In genomic region chr4:109574443-109574850, GRCh38 we compare ENCODE assay signal across 8 cellular contexts. TPM values are rescaled to one million over a fixed set of nuclear protein-coding genes. Genes with fewer than 3 reads are reported as not detected.
DNase-seq lines count a peak whose midpoint lies in the region; ATAC-seq and TF ChIP-seq lines count a peak whose summit lies in the region.

No MANE protein-coding gene starts in this region.

- ATAC-seq in SK-N-SH treated with all-trans-retinoic acid at 6 μM for 48 hours (no peak), HG02763 (IDR thresholded peaks at IDR 0.05; ENCODE audit: unreplicated experiment) (no peak)
- ATAC-seq in naive thymus-derived CD8-positive, alpha-beta T cell = peak; percentile 73 to 77

- TF ChIP-seq CTCF in SK-N-SH (IDR thresholded peaks at IDR 0.05) (no peak), choroid plexus epithelial cell (conservative IDR thresholded peaks at IDR 0.05; ENCODE audit: low read depth, low read length) (peak; percentile 51), MM.1S (IDR thresholded peaks at IDR 0.05; ENCODE audit: low read length) (no peak)

- H3K79me2 ChIP-seq in SK-N-SH (ENCODE audit: insufficient read depth) (peaks cover 3% of the 10 kb centered on the region; the same call in 1 of the 2 replicates), MM.1S (ENCODE audit: low read length) (peaks cover 18% of the 10 kb centered on the region; the same call in 1 of the 2 replicates)

- no peaks in the 10 kb centered on the region for H3K27me3 Mint-ChIP-seq in naive thymus-derived CD8-positive, alpha-beta T cell

- DNase-seq in SK-N-SH (no peak), NOMO-1 treated with DMSO at 0.1 percent for 48 hours (lab: John Stamatoyannopoulos, UW; ENCODE audit: unreplicated experiment) (peak; percentile 29), choroid plexus epithelial cell (ENCODE audit: low read depth) (peak; percentile 55), cerebellar nuclear complex (lab: John Stamatoyannopoulos, UW) (no peak), MM.1S (no peak)
- DNase-seq in naive thymus-derived CD8-positive, alpha-beta T cell = peak in 3 of 10 donors; percentile 32 to 48 (median 32)

- TF ChIP-seq RAD21 in SK-N-SH (IDR thresholded peaks at IDR 0.05; ENCODE audit: low read length) = 0 out of 2 replicates have a peak, but pooled peaks have one; percentile 14

- POLR2A ChIA-PET in SK-N-SH (lab: Yijun Ruan, JAX) = no interaction called here
- POLR2A ChIA-PET in naive thymus-derived CD8-positive, alpha-beta T cell (lab: Charles Lee) = interaction anchor here (0.5 to 2.7 kb wide), 4 partner anchors 13 to 27 kb away, joined by 3 to 15 read pairs (median 4); partner anchors contain the start of gene MCUB

- H3K27ac Mint-ChIP-seq in naive thymus-derived CD8-positive, alpha-beta T cell = peak overlapping the region; percentile 42 to 90 (median 73)

- H3K9ac ChIP-seq in SK-N-SH = no peak overlapping the region
- no peak overlapping the region for H3K9ac ChIP-seq in MM.1S (ENCODE audit: low read length)

- CTCF ChIA-PET in SK-N-SH (lab: Yijun Ruan, JAX) = no interaction called here

- peaks cover 11 to 37% (median 27%) of the 10 kb centered on the region in 3 donors for H3K36me3 Mint-ChIP-seq in naive thymus-derived CD8-positive, alpha-beta T cell

- H3F3A ChIP-seq in SK-N-SH (replicated peaks; ENCODE audit: insufficient read depth) (no peaks in the 10 kb centered on the region), MM.1S (ENCODE audit: insufficient read depth, low read length) (no peaks in the 10 kb centered on the region)

- H4K20me1 ChIP-seq in SK-N-SH (ENCODE audit: insufficient read depth) (no peaks in the 10 kb centered on the region), MM.1S (ENCODE audit: insufficient read depth, low read length) (no peaks in the 10 kb centered on the region)

- H3K9me2 ChIP-seq in SK-N-SH (no peaks in the 10 kb centered on the region), MM.1S (replicated peaks; ENCODE audit: insufficient read depth, low read length) (no peaks in the 10 kb centered on the region)

- no peaks in the 10 kb centered on the region for H3K27me3 ChIP-seq in SK-N-SH (ENCODE audit: insufficient read depth)
- H3K27me3 ChIP-seq in MM.1S (replicated peaks; ENCODE audit: insufficient read depth, low read length) = no peaks in the 10 kb centered on the region

- H3K9me3 ChIP-seq in SK-N-SH (no peaks in the 10 kb centered on the region), MM.1S (replicated peaks; ENCODE audit: insufficient read depth, low read length) (no peaks in the 10 kb centered on the region)

- peaks cover 0 to 4% (median 0%) of the 10 kb centered on the region in 9 donors for H3K9me3 Mint-ChIP-seq in naive thymus-derived CD8-positive, alpha-beta T cell

- TF ChIP-seq EP300 in SK-N-SH (IDR thresholded peaks at IDR 0.05; ENCODE audit: borderline replicate concordance in 1 of 2, low read depth in 1 of 2, low read length in 1 of 2) = no peak

- no peaks in the 10 kb centered on the region for H3K36me3 ChIP-seq in SK-N-SH (replicated peaks in 1 of 2; ENCODE audit: control insufficient read depth in 1 of 2, insufficient read depth in 2 of 2, low read length in 1 of 2)
- no peaks in the 10 kb centered on the region for H3K36me3 ChIP-seq in MM.1S (replicated peaks; ENCODE audit: insufficient read depth, low read length)

- H3K4me3 ChIP-seq in SK-N-SH (ENCODE audit: low read depth in 2 of 2, low read length in 1 of 2) (no peak overlapping the region), choroid plexus epithelial cell (ENCODE audit: low read depth, low read length) (no peak overlapping the region), MM.1S (ENCODE audit: low read length) (no peak overlapping the region)

- H3K27ac ChIP-seq in SK-N-SH (ENCODE audit: low read depth in 2 of 2, low read length in 1 of 2) (no peak overlapping the region), MM.1S (ENCODE audit: low read length) (no peak overlapping the region)

- H3K4me1 ChIP-seq in SK-N-SH (ENCODE audit: control insufficient read depth in 1 of 2, insufficient read depth in 2 of 2, low read depth in 1 of 2, low read length in 1 of 2) (no peaks in the 10 kb centered on the region; a peak in 1 of 4 replicates), MM.1S (ENCODE audit: low read length) (no peaks in the 10 kb centered on the region)

- H3K4me1 Mint-ChIP-seq in naive thymus-derived CD8-positive, alpha-beta T cell = peaks cover 39 to 79% (median 75%) of the 10 kb centered on the region in 4 donors

- H2AFZ ChIP-seq in SK-N-SH (ENCODE audit: low read depth) = no peak overlapping the region
- H2AFZ ChIP-seq in MM.1S (ENCODE audit: low read length) = no peak overlapping the region

- 85% methylated on average over 6 of the region's 6 CpGs for WGBS in SK-N-SH (ENCODE audit: low lambda C conversion rate)

- H3K4me2 ChIP-seq in SK-N-SH (no peak overlapping the region), MM.1S (ENCODE audit: low read depth, low read length) (no peak overlapping the region)

- H3K4me3 Mint-ChIP-seq in naive thymus-derived CD8-positive, alpha-beta T cell = peak overlapping the region in 9 of 10 donors; percentile 3 to 78 (median 62)

TF ChIP-seq in SK-N-SH, 30 proteins besides CTCF, POLR2A, EP300 and RAD21:
- TF ChIP-seq NFIC (IDR thresholded peaks at IDR 0.05; ENCODE audit: borderline replicate concordance) (no peak), YY1 (IDR thresholded peaks at IDR 0.05; ENCODE audit: low read depth) (no peak), RCOR1 (IDR thresholded peaks at IDR 0.05; ENCODE audit: low read length) (no peak), ELF1 (IDR thresholded peaks at IDR 0.05) (no peak), TEAD4 (IDR thresholded peaks at IDR 0.05; ENCODE audit: borderline replicate concordance, insufficient read depth) (no peak), SMC3 (IDR thresholded peaks at IDR 0.05; ENCODE audit: low read depth, low read length) (no peak)

TF ChIP-seq in SK-N-SH treated with all-trans-retinoic acid at 6 μM for 48 hours, 23 proteins besides CTCF, POLR2A, EP300 and RAD21 (continues in another document):
- TF ChIP-seq ISL1 (CRISPR knock-in tag; IDR thresholded peaks at IDR 0.05) (no peak), ZFP3 (CRISPR knock-in tag; IDR thresholded peaks at IDR 0.05) (no peak), ZNF8 (CRISPR knock-in tag; IDR thresholded peaks at IDR 0.05) (no peak), ZNF565 (CRISPR knock-in tag; conservative IDR thresholded peaks at IDR 0.05; ENCODE audit: low read depth) (no peak), CSRNP3 (CRISPR knock-in tag; IDR thresholded peaks at IDR 0.05) (no peak), TCF4 (CRISPR knock-in tag; IDR thresholded peaks at IDR 0.05; ENCODE audit: borderline replicate concordance) (no peak), TSHZ2 (CRISPR knock-in tag; IDR thresholded peaks at IDR 0.05) (no peak), POU6F1 (CRISPR knock-in tag; IDR thresholded peaks at IDR 0.05; ENCODE audit: borderline replicate concordance, low read depth) (no peak), ESRRG (CRISPR knock-in tag; IDR thresholded peaks at IDR 0.05) (no peak)

RNA-seq across cellular contexts. Expression of gene MCUB, which starts 14.4 kb away (rescaled TPM):
- polyA plus RNA-seq in SK-N-SH (2012; rRNA removed) = 31.5 and 39.3 TPM in 2 replicates
- polyA plus RNA-seq in SK-N-SH (2012; cell fraction: cytosol; rRNA removed) = 19.2 and 32.1 TPM in 2 replicates
- 31.4 and 37.1 TPM in 2 replicates for polyA plus RNA-seq in SK-N-SH (2012; cell fraction: nucleus; rRNA removed)
- 100 to 1,000 TPM; 147 to 153 TPM for total RNA-seq in naive thymus-derived CD8-positive, alpha-beta T cell
- 100 to 1,000 TPM; 160 to 201 (median 197) TPM for polyA plus RNA-seq in naive thymus-derived CD8-positive, alpha-beta T cell

Comparison
In these comparisons a context has a peak if more than half of its experiments do, and no peak if none do; other contexts are left out.
1. DNase-seq: peak in NOMO-1 treated with DMSO at 0.1 percent for 48 hours (single experiment) and choroid plexus epithelial cell (single experiment); none in SK-N-SH (single experiment), cerebellar nuclear complex (0 of 2) and MM.1S (single experiment).
2. ATAC-seq: peak in naive thymus-derived CD8-positive, alpha-beta T cell (2 of 2); none in SK-N-SH treated with all-trans-retinoic acid at 6 μM for 48 hours (single experiment) and HG02763 (single experiment).